Comparison of ENCODE assay signal across 17 cellular contexts in genomic region chr14:61399365-61399764, GRCh38.
DNase-seq lines count a peak whose midpoint lies in the region; ATAC-seq, FAIRE-seq and TF ChIP-seq lines count a peak whose summit lies in the region.
"Had no signal": no experiment of that assay in that cellular context is flagged by ENCODE, and none has a peak within 500 bp of the region (broad histone marks: within the 10 kb centered on the region; RNA-seq: fewer than 3 reads in every experiment).

No MANE protein-coding gene starts in this region.

- H3K4me1 Mint-ChIP-seq in stimulated activated naive CD8-positive, alpha-beta T cell treated with anti-CD3 and anti-CD28 coated beads, Interleukin-15, Interleukin-2, amounts not matched to agents 100 ng/mL and 50 ng/mL, for 24 hours (ENCODE audit: low read depth), result peaks cover 79% of the 10 kb centered on the region

- TF ChIP-seq CTCF in RWPE2 (IDR thresholded peaks at IDR 0.05; ENCODE audit: poor library complexity, severe bottlenecking), result no peak

- H3K27ac Mint-ChIP-seq in stimulated activated naive CD8-positive, alpha-beta T cell treated with anti-CD3 and anti-CD28 coated beads, Interleukin-15, Interleukin-2, amounts not matched to agents 100 ng/mL and 50 ng/mL, for 24 hours, result peak overlapping the region; percentile 32
- H3K27ac Mint-ChIP-seq: B cell had no signal

- H3K4me3 ChIP-seq in RWPE2 (ENCODE audit: severe bottlenecking), result no peak overlapping the region
- H3K4me3 ChIP-seq: K562 had no signal

- H3K27me3 Mint-ChIP-seq in stimulated activated naive CD8-positive, alpha-beta T cell treated with anti-CD3 and anti-CD28 coated beads, Interleukin-15, Interleukin-2, amounts not matched to agents 100 ng/mL and 50 ng/mL, for 24 hours, result no peaks in the 10 kb centered on the region

- no peak for FAIRE-seq in HTR-8/SVneo (lab: Jason Lieb, UNC)
- FAIRE-seq: GM12878, K562 had no signal

- peaks cover 42% of the 10 kb centered on the region for H3K36me3 Mint-ChIP-seq in stimulated activated naive CD8-positive, alpha-beta T cell treated with anti-CD3 and anti-CD28 coated beads, Interleukin-15, Interleukin-2, amounts not matched to agents 100 ng/mL and 50 ng/mL, for 24 hours (ENCODE audit: low read depth)

- no peaks in the 10 kb centered on the region for H3K9me3 ChIP-seq in RWPE2 (ENCODE audit: severe bottlenecking)

- no peaks in the 10 kb centered on the region for H3K36me3 ChIP-seq in RWPE2 (ENCODE audit: low read depth)

- H3K27me3 ChIP-seq in RWPE2 (ENCODE audit: insufficient read depth, poor library complexity, severe bottlenecking), result no peaks in the 10 kb centered on the region

- DNase-seq in stimulated activated naive CD8-positive, alpha-beta T cell treated with anti-CD3 and anti-CD28 coated beads, Interleukin-15, Interleukin-2, amounts not matched to agents 100 U/mL and 50 U/mL, for 24 hours, result no peak
- DNase-seq in RWPE2 (ENCODE audit: low spot score) (no peak), epithelial cell of prostate (ENCODE audit: low read depth, low spot score) (peak; percentile 18), HTR-8/SVneo (ENCODE audit: insufficient read length, low spot score) (no peak), cortex of kidney (lab: John Stamatoyannopoulos, UW) (no peak)
- DNase-seq: GDM1, GOT3, MV-4-11, NCI-H1436, NCI-H2029 treated with DMSO at 0.1 percent for 48 hours, NCI-H748 treated with DMSO at 0.1 percent for 48 hours, PC-3 had no signal

- H3K27ac ChIP-seq in RWPE2 (ENCODE audit: poor library complexity, severe bottlenecking) (no peak overlapping the region), epithelial cell of prostate (no peak overlapping the region)

- ATAC-seq in stimulated activated naive CD8-positive, alpha-beta T cell treated with anti-CD3 and anti-CD28 coated beads, Interleukin-15, Interleukin-2, amounts not matched to agents 100 U/mL and 50 U/mL, for 24 hours, result no peak
- peak; percentile 72 for ATAC-seq in RWPE2 (ENCODE audit: low read depth)
- ATAC-seq in HG03045 (IDR thresholded peaks at IDR 0.05; ENCODE audit: unreplicated experiment), result no peak
- ATAC-seq: GM12878, K562, PC-3 had no signal

- H3K4me3 Mint-ChIP-seq in stimulated activated naive CD8-positive, alpha-beta T cell treated with anti-CD3 and anti-CD28 coated beads, Interleukin-15, Interleukin-2, amounts not matched to agents 100 ng/mL and 50 ng/mL, for 24 hours, result no peak overlapping the region
- H3K4me3 Mint-ChIP-seq: B cell had no signal

- no peaks in the 10 kb centered on the region for H3K9me3 Mint-ChIP-seq in stimulated activated naive CD8-positive, alpha-beta T cell treated with anti-CD3 and anti-CD28 coated beads, Interleukin-15, Interleukin-2, amounts not matched to agents 100 ng/mL and 50 ng/mL, for 24 hours

- H3K4me1 ChIP-seq in RWPE2 (ENCODE audit: insufficient read depth, poor library complexity, severe bottlenecking), result peaks cover 9% of the 10 kb centered on the region
